In the genomic region with DNA sequence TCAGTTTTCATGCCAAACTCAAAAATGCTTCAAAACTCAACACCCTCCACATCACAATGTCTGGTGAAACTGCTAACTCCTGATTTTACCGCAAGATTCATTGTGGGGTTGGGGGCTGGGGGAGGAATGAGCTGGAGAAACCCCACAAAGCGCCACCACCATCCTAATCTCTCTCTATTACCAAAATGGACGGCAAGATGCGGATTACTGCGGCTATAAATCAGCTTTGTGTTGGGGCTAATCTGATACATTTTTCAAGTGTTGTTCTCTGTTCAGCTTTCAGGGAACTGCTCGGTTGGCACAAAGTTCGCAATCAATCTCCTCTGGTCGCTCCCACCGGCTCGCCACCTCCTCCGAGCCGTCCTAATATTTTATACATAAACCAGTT, we compare ENCODE assay signal across 14 cellular contexts.
DNase-seq lines count a peak whose midpoint lies in the region; TF ChIP-seq lines count a peak whose summit lies in the region.
"Had no signal": no experiment of that assay in that cellular context is flagged by ENCODE, and none has a peak within 500 bp of the region (broad histone marks: within the 10 kb centered on the region; RNA-seq: fewer than 3 reads in every experiment).

No MANE protein-coding gene starts in this region.

- H3K27me3 ChIP-seq in mesenchymal stem cell (ENCODE audit: control insufficient read depth in 1 of 2, insufficient read depth in 1 of 2, low read length in 2 of 2) = peaks cover 5 to 56% of the 10 kb centered on the region in 2 experiments
- peaks cover 5 to 24% (median 9%) of the 10 kb centered on the region in 5 donors for H3K27me3 ChIP-seq in subcutaneous abdominal adipose tissue (ENCODE audit: control insufficient read depth in 5 of 5, insufficient read depth in 4 of 5, low read length in 5 of 5)

- no peak overlapping the region for H2BK15ac ChIP-seq in mesenchymal stem cell (ENCODE audit: low read depth, poor library complexity, severe bottlenecking)

- H3K4ac ChIP-seq in mesenchymal stem cell (ENCODE audit: low read depth in 1 of 2, low read length in 2 of 2) = no peak overlapping the region

- H3K14ac ChIP-seq in mesenchymal stem cell (ENCODE audit: low read length in 2 of 2) = no peak overlapping the region

- no peak overlapping the region for H4K91ac ChIP-seq in mesenchymal stem cell (ENCODE audit: low read length)

- 92% methylated on average over 12 of the region's 12 CpGs for WGBS in mesenchymal stem cell

- H3K36me3 ChIP-seq in HEK293 (ENCODE audit: control insufficient read depth in 2 of 2, insufficient read depth in 1 of 2, low read length in 2 of 2) = no peaks in the 10 kb centered on the region
- no peaks in the 10 kb centered on the region for H3K36me3 ChIP-seq in mesenchymal stem cell (ENCODE audit: control insufficient read depth in 1 of 2, insufficient read depth in 2 of 2, low read depth in 1 of 2, low read length in 2 of 2)
- H3K36me3 ChIP-seq in subcutaneous abdominal adipose tissue (ENCODE audit: control insufficient read depth in 5 of 5, insufficient read depth in 5 of 5, low read length in 5 of 5) = no peaks in the 10 kb centered on the region
- H3K36me3 ChIP-seq: cardiac muscle cell had no signal

- H4K8ac ChIP-seq in mesenchymal stem cell (ENCODE audit: low read length) = no peak overlapping the region

- no peak overlapping the region for H3K18ac ChIP-seq in mesenchymal stem cell (ENCODE audit: low read depth in 1 of 2, low read length in 2 of 2)

- H3K27ac ChIP-seq in HEK293 (ENCODE audit: extremely low read depth, low read depth, low read length) = no peak overlapping the region
- H3K27ac ChIP-seq in VCaP = peak overlapping the region; percentile 90
- no peak overlapping the region for H3K27ac ChIP-seq in mesenchymal stem cell (ENCODE audit: low read length, poor library complexity, severe bottlenecking)
- peak overlapping the region; percentile 29 for H3K27ac ChIP-seq in subcutaneous abdominal adipose tissue (ENCODE audit: low read depth, low read length)
- H3K27ac ChIP-seq: cardiac muscle cell had no signal

- H2BK5ac ChIP-seq in mesenchymal stem cell (ENCODE audit: low read depth, low read length, poor library complexity, severe bottlenecking) = no peak overlapping the region

- TF ChIP-seq CTCF in HEK293 (tag by site-specific recombination; IDR thresholded peaks at IDR 0.05) (no peak), VCaP (conservative IDR thresholded peaks at IDR 0.05) (no peak)

- CTCF ChIA-PET in HEK293 (lab: Yijun Ruan, JAX) = no interaction called here

- H3K79me1 ChIP-seq in mesenchymal stem cell (replicated peaks; ENCODE audit: low read length, poor library complexity, severe bottlenecking) = no peaks in the 10 kb centered on the region

- H3K9ac ChIP-seq in mesenchymal stem cell (ENCODE audit: low read length) (peak overlapping the region; percentile 87), subcutaneous abdominal adipose tissue (ENCODE audit: low read length in 5 of 5) (no peak overlapping the region)

- no peak overlapping the region for H2AK5ac ChIP-seq in mesenchymal stem cell (ENCODE audit: low read length, severe bottlenecking)

- H3K4me2 ChIP-seq in mesenchymal stem cell (ENCODE audit: low read length, poor library complexity, severe bottlenecking) = no peak overlapping the region

- H3K4me1 ChIP-seq in HEK293 (ENCODE audit: control insufficient read depth, insufficient read depth, low read length) = peaks cover 4% of the 10 kb centered on the region; the same call in 1 of the 2 replicates
- H3K4me1 ChIP-seq in mesenchymal stem cell (ENCODE audit: control insufficient read depth, insufficient read depth, low read depth, low read length) = peaks cover 23% of the 10 kb centered on the region
- H3K4me1 ChIP-seq in subcutaneous abdominal adipose tissue (ENCODE audit: control insufficient read depth in 5 of 5, insufficient read depth in 5 of 5, low read length in 5 of 5) = peaks cover 1 to 40% (median 36%) of the 10 kb centered on the region in 5 donors

- POLR2A ChIA-PET in HEK293 (lab: Yijun Ruan, JAX) = no interaction called here

- H2BK12ac ChIP-seq in mesenchymal stem cell (ENCODE audit: low read length in 2 of 2) = no peak overlapping the region

- H3K23ac ChIP-seq in mesenchymal stem cell (ENCODE audit: low read length in 2 of 2) = no peak overlapping the region

- no peak overlapping the region for H2AFZ ChIP-seq in mesenchymal stem cell (ENCODE audit: low read depth, low read length)

- DNase-seq in mesenchymal stem cell (no peak), medulla oblongata (ENCODE audit: extremely low spot score) (no peak), retina (no peak)
- DNase-seq in activated CD4-positive, alpha-beta T cell treated with anti-CD3 and anti-CD28 coated beads, Interleukin-2, amount 50 U/mL, for 48 hours = no peak
- DNase-seq: activated CD8-positive, alpha-beta T cell treated with anti-CD3 and anti-CD28 coated beads, Interleukin-2, amount 10 ng/mL, durations not matched to agents 7 days and 5 days; activated naive CD4-positive, alpha-beta T cell; CD8-positive, alpha-beta T cell; stimulated activated CD4-positive, alpha-beta T cell treated with anti-CD3 and anti-CD28 coated beads, Interleukin-2, amount 100 ng/mL, for 48 hours; stimulated activated naive CD4-positive, alpha-beta T cell had no signal

- H2BK120ac ChIP-seq in mesenchymal stem cell (ENCODE audit: low read depth, low read length) = no peak overlapping the region

- H3K9me3 ChIP-seq in HEK293 (ENCODE audit: control insufficient read depth, insufficient read depth, low read depth, low read length) (no peaks in the 10 kb centered on the region), mesenchymal stem cell (ENCODE audit: control insufficient read depth, low read length) (no peaks in the 10 kb centered on the region), subcutaneous abdominal adipose tissue (ENCODE audit: control insufficient read depth in 5 of 5, low read length in 5 of 5) (peaks cover 0 to 3% (median 0%) of the 10 kb centered on the region in 5 donors)

- no peak overlapping the region for H3K4me3 ChIP-seq in HEK293 (ENCODE audit: low read depth, low read length)
- peak overlapping the region in 1 of 2 experiments; percentile 68 for H3K4me3 ChIP-seq in mesenchymal stem cell (ENCODE audit: insufficient read depth in 1 of 2, low read depth in 1 of 2, low read length in 2 of 2)
- H3K4me3 ChIP-seq in subcutaneous abdominal adipose tissue (ENCODE audit: low read depth in 1 of 5, low read length in 5 of 5) = peak overlapping the region in 3 of 5 donors; percentile 22 to 43 (median 41)
- H3K4me3 ChIP-seq: cardiac muscle cell, lung had no signal

TF ChIP-seq in HEK293, 187 proteins besides CTCF, POLR2A, EP300 and RAD21:
- TF ChIP-seq, protein P1, sequence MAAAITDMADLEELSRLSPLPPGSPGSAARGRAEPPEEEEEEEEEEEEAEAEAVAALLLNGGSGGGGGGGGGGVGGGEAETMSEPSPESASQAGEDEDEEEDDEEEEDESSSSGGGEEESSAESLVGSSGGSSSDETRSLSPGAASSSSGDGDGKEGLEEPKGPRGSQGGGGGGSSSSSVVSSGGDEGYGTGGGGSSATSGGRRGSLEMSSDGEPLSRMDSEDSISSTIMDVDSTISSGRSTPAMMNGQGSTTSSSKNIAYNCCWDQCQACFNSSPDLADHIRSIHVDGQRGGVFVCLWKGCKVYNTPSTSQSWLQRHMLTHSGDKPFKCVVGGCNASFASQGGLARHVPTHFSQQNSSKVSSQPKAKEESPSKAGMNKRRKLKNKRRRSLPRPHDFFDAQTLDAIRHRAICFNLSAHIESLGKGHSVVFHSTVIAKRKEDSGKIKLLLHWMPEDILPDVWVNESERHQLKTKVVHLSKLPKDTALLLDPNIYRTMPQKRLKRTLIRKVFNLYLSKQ (tag by site-specific recombination; IDR thresholded peaks at IDR 0.05; ENCODE audit: borderline replicate concordance) = no peak
- TF ChIP-seq FEZF1 (tag by site-specific recombination; IDR thresholded peaks at IDR 0.05) (0 out of 2 replicates have a peak, but pooled peaks have one; percentile 10), ZNF596 (tag by site-specific recombination; IDR thresholded peaks at IDR 0.05) (no peak)

Comparison
In these comparisons a context has a peak if more than half of its experiments do, and no peak if none do; other contexts are left out.
1. H3K27ac ChIP-seq: peak in VCaP (single experiment) and subcutaneous abdominal adipose tissue (single experiment); none in HEK293 (single experiment) and mesenchymal stem cell (single experiment).